In the genomic region with DNA sequence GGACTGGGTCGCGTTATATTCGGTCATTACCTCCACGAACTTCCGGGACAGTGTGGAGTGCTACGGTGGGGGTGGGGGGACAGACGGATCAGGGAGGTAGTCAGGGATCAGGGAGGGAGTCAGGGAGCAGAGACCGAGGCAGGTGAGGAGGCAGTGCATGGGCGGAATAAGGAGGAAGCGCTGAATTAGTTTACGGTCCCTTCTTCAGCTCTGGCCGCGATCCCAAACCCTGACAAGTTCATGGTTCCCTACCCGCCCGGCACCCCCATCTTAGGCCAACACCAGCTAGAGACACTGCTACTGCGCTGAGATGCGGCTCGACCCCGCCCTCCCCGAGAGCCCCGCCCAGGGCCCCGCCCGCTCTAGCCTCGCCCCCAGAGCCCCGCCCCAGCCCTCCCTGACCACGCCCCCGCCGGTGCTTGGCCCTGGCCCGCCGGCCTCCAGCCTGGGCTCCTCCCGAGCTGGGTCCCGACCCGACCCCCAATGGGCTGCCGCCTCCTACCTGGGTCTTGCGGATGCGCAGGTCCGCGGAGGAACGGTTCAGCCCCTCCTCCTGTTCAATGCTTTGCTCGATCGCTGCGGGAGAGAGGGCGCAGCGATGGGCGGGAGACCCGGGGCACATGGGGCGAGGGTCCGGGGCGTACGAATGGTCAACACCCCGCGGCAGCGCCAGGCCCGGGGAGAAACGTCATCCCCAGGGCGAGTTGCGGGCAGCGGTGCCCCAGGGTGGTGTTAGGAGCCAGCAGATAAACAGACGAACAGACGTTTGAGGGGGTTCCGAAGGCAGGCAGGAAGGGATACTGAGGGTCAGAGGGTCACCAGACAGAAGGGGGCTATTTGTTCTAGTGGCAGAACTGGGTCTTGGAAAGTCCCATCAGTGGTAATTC, we compare ENCODE assay signal across 1 cellular context.
TF ChIP-seq lines count a peak whose summit lies in the region.

No MANE protein-coding gene starts in this region.

TF ChIP-seq in HepG2, 621 proteins besides CTCF, POLR2A, EP300 and RAD21 (continued from another document and continues in another):
- 0 out of 2 replicates have a peak, but pooled peaks have one; percentile 55 for TF ChIP-seq SMYD3 (CRISPR knock-in tag; IDR thresholded peaks at IDR 0.05)
- TF ChIP-seq MATR3 (CRISPR knock-in tag; IDR thresholded peaks at IDR 0.05), result no peak
- TF ChIP-seq, protein P1, sequence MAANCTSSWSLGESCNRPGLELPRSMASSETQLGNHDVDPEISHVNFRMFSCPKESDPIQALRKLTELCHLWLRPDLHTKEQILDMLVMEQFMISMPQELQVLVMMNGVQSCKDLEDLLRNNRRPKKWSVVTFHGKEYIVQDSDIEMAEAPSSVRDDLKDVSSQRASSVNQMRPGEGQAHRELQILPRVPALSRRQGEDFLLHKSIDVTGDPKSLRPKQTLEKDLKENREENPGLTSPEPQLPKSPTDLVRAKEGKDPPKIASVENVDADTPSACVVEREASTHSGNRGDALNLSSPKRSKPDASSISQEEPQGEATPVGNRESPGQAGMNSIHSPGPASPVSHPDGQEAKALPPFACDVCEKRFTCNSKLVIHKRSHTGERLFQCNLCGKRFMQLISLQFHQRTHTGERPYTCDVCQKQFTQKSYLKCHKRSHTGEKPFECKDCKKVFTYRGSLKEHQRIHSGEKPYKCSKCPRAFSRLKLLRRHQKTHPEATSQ (CRISPR knock-in tag; IDR thresholded peaks at IDR 0.05; ENCODE audit: borderline replicate concordance), result peak; percentile 70; the same call in 1 of the 2 replicates
- TF ChIP-seq, protein P2, sequence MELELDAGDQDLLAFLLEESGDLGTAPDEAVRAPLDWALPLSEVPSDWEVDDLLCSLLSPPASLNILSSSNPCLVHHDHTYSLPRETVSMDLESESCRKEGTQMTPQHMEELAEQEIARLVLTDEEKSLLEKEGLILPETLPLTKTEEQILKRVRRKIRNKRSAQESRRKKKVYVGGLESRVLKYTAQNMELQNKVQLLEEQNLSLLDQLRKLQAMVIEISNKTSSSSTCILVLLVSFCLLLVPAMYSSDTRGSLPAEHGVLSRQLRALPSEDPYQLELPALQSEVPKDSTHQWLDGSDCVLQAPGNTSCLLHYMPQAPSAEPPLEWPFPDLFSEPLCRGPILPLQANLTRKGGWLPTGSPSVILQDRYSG (CRISPR knock-in tag; IDR thresholded peaks at IDR 0.05), result peak; percentile 90
- TF ChIP-seq REPIN1 (CRISPR knock-in tag; IDR thresholded peaks at IDR 0.05; ENCODE audit: borderline replicate concordance, low read depth), result peak; percentile 57
- TF ChIP-seq ETV5 (CRISPR knock-in tag; IDR thresholded peaks at IDR 0.05; ENCODE audit: borderline replicate concordance), result peak; percentile 25
- TF ChIP-seq STAG1 (CRISPR knock-in tag; IDR thresholded peaks at IDR 0.05), result no peak
- TF ChIP-seq, protein P3, sequence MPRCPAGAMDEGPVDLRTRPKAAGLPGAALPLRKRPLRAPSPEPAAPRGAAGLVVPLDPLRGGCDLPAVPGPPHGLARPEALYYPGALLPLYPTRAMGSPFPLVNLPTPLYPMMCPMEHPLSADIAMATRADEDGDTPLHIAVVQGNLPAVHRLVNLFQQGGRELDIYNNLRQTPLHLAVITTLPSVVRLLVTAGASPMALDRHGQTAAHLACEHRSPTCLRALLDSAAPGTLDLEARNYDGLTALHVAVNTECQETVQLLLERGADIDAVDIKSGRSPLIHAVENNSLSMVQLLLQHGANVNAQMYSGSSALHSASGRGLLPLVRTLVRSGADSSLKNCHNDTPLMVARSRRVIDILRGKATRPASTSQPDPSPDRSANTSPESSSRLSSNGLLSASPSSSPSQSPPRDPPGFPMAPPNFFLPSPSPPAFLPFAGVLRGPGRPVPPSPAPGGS (CRISPR knock-in tag; IDR thresholded peaks at IDR 0.05), result no peak
- TF ChIP-seq MIER3 (CRISPR knock-in tag; IDR thresholded peaks at IDR 0.05; ENCODE audit: borderline replicate concordance), result peak; percentile 36; the same call in 1 of the 2 replicates
- 0 out of 2 replicates have a peak, but pooled peaks have one; percentile 54 for TF ChIP-seq MZF1 (CRISPR knock-in tag; IDR thresholded peaks at IDR 0.05; ENCODE audit: borderline replicate concordance)
- peak; percentile 74 for TF ChIP-seq ZNF235 (CRISPR knock-in tag; IDR thresholded peaks at IDR 0.05; ENCODE audit: borderline replicate concordance)
- 0 out of 2 replicates have a peak, but pooled peaks have one; percentile 25 for TF ChIP-seq ZFP37 (CRISPR knock-in tag; IDR thresholded peaks at IDR 0.05; ENCODE audit: borderline replicate concordance)
- TF ChIP-seq ZC3H4 (CRISPR knock-in tag; IDR thresholded peaks at IDR 0.05; ENCODE audit: borderline replicate concordance), result peak; percentile 71; the same call in 1 of the 2 replicates
- TF ChIP-seq MBD4 (IDR thresholded peaks at IDR 0.05; ENCODE audit: borderline replicate concordance, low read length), result no peak
- 0 out of 2 replicates have a peak, but pooled peaks have one; percentile 5 for TF ChIP-seq ZNF724P (CRISPR knock-in tag; IDR thresholded peaks at IDR 0.05; ENCODE audit: borderline replicate concordance)
- TF ChIP-seq PHF8 (CRISPR knock-in tag; IDR thresholded peaks at IDR 0.05), result peak; percentile 79
- TF ChIP-seq MXD4 (CRISPR knock-in tag; IDR thresholded peaks at IDR 0.05), result no peak
- TF ChIP-seq HDAC2 (CRISPR knock-in tag; IDR thresholded peaks at IDR 0.05), result peak; percentile 64; the same call in 1 of the 2 replicates
- TF ChIP-seq TAF15 (IDR thresholded peaks at IDR 0.05; ENCODE audit: low read depth, low read length, poor library complexity, severe bottlenecking), result peak; percentile 63
- TF ChIP-seq, protein P4, sequence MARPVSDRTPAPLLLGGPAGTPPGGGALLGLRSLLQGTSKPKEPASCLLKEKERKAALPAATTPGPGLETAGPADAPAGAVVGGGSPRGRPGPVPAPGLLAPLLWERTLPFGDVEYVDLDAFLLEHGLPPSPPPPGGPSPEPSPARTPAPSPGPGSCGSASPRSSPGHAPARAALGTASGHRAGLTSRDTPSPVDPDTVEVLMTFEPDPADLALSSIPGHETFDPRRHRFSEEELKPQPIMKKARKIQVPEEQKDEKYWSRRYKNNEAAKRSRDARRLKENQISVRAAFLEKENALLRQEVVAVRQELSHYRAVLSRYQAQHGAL (CRISPR knock-in tag; IDR thresholded peaks at IDR 0.05; ENCODE audit: not compliant biosample characterization), result peak; percentile 59
- TF ChIP-seq ZNF598 (CRISPR knock-in tag; IDR thresholded peaks at IDR 0.05; ENCODE audit: borderline replicate concordance), result peak; percentile 81; the same call in 1 of the 2 replicates
- TF ChIP-seq ZNF207 (IDR thresholded peaks at IDR 0.05; ENCODE audit: borderline replicate concordance), result no peak
- no peak for TF ChIP-seq RORA (CRISPR knock-in tag; IDR thresholded peaks at IDR 0.05)
- TF ChIP-seq PAF1 (CRISPR knock-in tag; IDR thresholded peaks at IDR 0.05), result 0 out of 2 replicates have a peak, but pooled peaks have one; percentile 77
- TF ChIP-seq THAP11 (CRISPR knock-in tag; IDR thresholded peaks at IDR 0.05), result peak; percentile 30
- peak; percentile 18; the same call in 1 of the 2 replicates for TF ChIP-seq SPEN (CRISPR knock-in tag; IDR thresholded peaks at IDR 0.05; ENCODE audit: low read depth)
- TF ChIP-seq SIX4 (CRISPR knock-in tag; IDR thresholded peaks at IDR 0.05), result no peak; the same call in 1 of the 2 replicates
- TF ChIP-seq, protein P5, sequence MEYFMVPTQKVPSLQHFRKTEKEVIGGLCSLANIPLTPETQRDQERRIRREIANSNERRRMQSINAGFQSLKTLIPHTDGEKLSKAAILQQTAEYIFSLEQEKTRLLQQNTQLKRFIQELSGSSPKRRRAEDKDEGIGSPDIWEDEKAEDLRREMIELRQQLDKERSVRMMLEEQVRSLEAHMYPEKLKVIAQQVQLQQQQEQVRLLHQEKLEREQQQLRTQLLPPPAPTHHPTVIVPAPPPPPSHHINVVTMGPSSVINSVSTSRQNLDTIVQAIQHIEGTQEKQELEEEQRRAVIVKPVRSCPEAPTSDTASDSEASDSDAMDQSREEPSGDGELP (IDR thresholded peaks at IDR 0.05; ENCODE audit: borderline replicate concordance, low read depth), result no peak
- TF ChIP-seq FOXK2 (IDR thresholded peaks at IDR 0.05), result no peak
- TF ChIP-seq KDM2A (CRISPR knock-in tag; IDR thresholded peaks at IDR 0.05; ENCODE audit: borderline replicate concordance, low read depth), result peak; percentile 79
- TF ChIP-seq, protein P6, sequence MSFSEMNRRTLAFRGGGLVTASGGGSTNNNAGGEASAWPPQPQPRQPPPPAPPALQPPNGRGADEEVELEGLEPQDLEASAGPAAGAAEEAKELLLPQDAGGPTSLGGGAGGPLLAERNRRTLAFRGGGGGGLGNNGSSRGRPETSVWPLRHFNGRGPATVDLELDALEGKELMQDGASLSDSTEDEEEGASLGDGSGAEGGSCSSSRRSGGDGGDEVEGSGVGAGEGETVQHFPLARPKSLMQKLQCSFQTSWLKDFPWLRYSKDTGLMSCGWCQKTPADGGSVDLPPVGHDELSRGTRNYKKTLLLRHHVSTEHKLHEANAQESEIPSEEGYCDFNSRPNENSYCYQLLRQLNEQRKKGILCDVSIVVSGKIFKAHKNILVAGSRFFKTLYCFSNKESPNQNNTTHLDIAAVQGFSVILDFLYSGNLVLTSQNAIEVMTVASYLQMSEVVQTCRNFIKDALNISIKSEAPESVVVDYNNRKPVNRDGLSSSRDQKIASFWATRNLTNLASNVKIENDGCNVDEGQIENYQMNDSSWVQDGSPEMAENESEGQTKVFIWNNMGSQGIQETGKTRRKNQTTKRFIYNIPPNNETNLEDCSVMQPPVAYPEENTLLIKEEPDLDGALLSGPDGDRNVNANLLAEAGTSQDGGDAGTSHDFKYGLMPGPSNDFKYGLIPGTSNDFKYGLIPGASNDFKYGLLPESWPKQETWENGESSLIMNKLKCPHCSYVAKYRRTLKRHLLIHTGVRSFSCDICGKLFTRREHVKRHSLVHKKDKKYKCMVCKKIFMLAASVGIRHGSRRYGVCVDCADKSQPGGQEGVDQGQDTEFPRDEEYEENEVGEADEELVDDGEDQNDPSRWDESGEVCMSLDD (CRISPR knock-in tag; IDR thresholded peaks at IDR 0.05; ENCODE audit: borderline replicate concordance), result peak; percentile 82; the same call in 1 of the 2 replicates
- no peak for TF ChIP-seq CEBPB (IDR thresholded peaks at IDR 0.05; ENCODE audit: borderline replicate concordance, low read depth, low read length)
- TF ChIP-seq CBFB (CRISPR knock-in tag; IDR thresholded peaks at IDR 0.05), result peak; percentile 53; the same call in 1 of the 2 replicates
- TF ChIP-seq ZNF230 (CRISPR knock-in tag; IDR thresholded peaks at IDR 0.05), result no peak; the same call in 1 of the 2 replicates
- TF ChIP-seq ZNF256 (CRISPR knock-in tag; conservative IDR thresholded peaks at IDR 0.05), result 0 out of 2 replicates have a peak, but pooled peaks have one; percentile 49
- TF ChIP-seq GATA4 (IDR thresholded peaks at IDR 0.05; ENCODE audit: borderline replicate concordance, low read depth), result no peak; the same call in 1 of the 2 replicates
- no peak for TF ChIP-seq PRPF4 (IDR thresholded peaks at IDR 0.05; ENCODE audit: low read depth, low read length, poor library complexity, severe bottlenecking)
- no peak for TF ChIP-seq ZNF841 (CRISPR knock-in tag; IDR thresholded peaks at IDR 0.05; ENCODE audit: borderline replicate concordance)
- TF ChIP-seq, protein P7, sequence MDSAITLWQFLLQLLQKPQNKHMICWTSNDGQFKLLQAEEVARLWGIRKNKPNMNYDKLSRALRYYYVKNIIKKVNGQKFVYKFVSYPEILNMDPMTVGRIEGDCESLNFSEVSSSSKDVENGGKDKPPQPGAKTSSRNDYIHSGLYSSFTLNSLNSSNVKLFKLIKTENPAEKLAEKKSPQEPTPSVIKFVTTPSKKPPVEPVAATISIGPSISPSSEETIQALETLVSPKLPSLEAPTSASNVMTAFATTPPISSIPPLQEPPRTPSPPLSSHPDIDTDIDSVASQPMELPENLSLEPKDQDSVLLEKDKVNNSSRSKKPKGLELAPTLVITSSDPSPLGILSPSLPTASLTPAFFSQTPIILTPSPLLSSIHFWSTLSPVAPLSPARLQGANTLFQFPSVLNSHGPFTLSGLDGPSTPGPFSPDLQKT (CRISPR knock-in tag; IDR thresholded peaks at IDR 0.05; ENCODE audit: borderline replicate concordance), result no peak
- TF ChIP-seq DNMT3B (CRISPR knock-in tag; conservative IDR thresholded peaks at IDR 0.05), result 0 out of 2 replicates have a peak, but pooled peaks have one; percentile 6
- TF ChIP-seq, protein P8, sequence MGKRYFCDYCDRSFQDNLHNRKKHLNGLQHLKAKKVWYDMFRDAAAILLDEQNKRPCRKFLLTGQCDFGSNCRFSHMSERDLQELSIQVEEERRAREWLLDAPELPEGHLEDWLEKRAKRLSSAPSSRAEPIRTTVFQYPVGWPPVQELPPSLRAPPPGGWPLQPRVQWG (CRISPR knock-in tag; IDR thresholded peaks at IDR 0.05; ENCODE audit: borderline replicate concordance, low read depth), result no peak
- peak; percentile 48; the same call in 1 of the 2 replicates for TF ChIP-seq KLF12 (CRISPR knock-in tag; IDR thresholded peaks at IDR 0.05; ENCODE audit: borderline replicate concordance)
- no peak; the same call in 1 of the 2 replicates for TF ChIP-seq ISX (CRISPR knock-in tag; conservative IDR thresholded peaks at IDR 0.05)
- peak; percentile 82; the same call in 1 of the 2 replicates for TF ChIP-seq KLF6 (CRISPR knock-in tag; IDR thresholded peaks at IDR 0.05)
- TF ChIP-seq ZNF337 (CRISPR knock-in tag; IDR thresholded peaks at IDR 0.05; ENCODE audit: borderline replicate concordance, low read depth), result no peak
- TF ChIP-seq RFX3 (CRISPR knock-in tag; IDR thresholded peaks at IDR 0.05), result peak; percentile 26; the same call in 1 of the 2 replicates
- TF ChIP-seq ZNF430 (CRISPR knock-in tag; IDR thresholded peaks at IDR 0.05), result no peak; the same call in 1 of the 2 replicates
- TF ChIP-seq ZSCAN12 (CRISPR knock-in tag; IDR thresholded peaks at IDR 0.05), result no peak; the same call in 1 of the 2 replicates
- TF ChIP-seq, protein P9, sequence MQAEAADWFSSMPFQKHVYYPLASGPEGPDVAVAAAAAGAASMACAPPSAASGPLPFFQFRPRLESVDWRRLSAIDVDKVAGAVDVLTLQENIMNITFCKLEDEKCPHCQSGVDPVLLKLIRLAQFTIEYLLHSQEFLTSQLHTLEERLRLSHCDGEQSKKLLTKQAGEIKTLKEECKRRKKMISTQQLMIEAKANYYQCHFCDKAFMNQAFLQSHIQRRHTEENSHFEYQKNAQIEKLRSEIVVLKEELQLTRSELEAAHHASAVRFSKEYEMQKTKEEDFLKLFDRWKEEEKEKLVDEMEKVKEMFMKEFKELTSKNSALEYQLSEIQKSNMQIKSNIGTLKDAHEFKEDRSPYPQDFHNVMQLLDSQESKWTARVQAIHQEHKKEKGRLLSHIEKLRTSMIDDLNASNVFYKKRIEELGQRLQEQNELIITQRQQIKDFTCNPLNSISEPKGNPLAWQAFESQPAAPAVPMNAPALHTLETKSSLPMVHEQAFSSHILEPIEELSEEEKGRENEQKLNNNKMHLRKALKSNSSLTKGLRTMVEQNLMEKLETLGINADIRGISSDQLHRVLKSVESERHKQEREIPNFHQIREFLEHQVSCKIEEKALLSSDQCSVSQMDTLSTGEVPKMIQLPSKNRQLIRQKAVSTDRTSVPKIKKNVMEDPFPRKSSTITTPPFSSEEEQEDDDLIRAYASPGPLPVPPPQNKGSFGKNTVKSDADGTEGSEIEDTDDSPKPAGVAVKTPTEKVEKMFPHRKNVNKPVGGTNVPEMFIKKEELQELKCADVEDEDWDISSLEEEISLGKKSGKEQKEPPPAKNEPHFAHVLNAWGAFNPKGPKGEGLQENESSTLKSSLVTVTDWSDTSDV (CRISPR knock-in tag; IDR thresholded peaks at IDR 0.05), result peak; percentile 73; the same call in 1 of the 2 replicates
